In genomic region chr2:39174022-39174421, GRCh38 we compare ENCODE assay signal across 11 cellular contexts.
"Had no signal": no experiment of that assay in that cellular context is flagged by ENCODE, and none has a peak within 500 bp of the region (broad histone marks: within the 10 kb centered on the region; RNA-seq: fewer than 3 reads in every experiment).

No MANE protein-coding gene starts in this region.

- H3K9ac ChIP-seq: GM23248 had no signal

- H3K9me3 ChIP-seq: HAP-1 had no signal

- FAIRE-seq: H1, H54 had no signal

- H2AFZ ChIP-seq: GM23248, GM23338 had no signal

- DNase-seq: GM23248, GOT3, H7, H9, HCEC 1CT, HFFc6 had no signal

- H3K27ac ChIP-seq: GM23248 had no signal

- H3K36me3 ChIP-seq: HAP-1 had no signal

- ATAC-seq: GM23338, HCT116 had no signal

- H3K4me3 ChIP-seq: GM23248, GM23338, HAP-1 had no signal

- H3K4me2 ChIP-seq: GM23338 had no signal
